ENCODE assay signal across 15 cellular contexts in genomic region chr6:41450581-41450980, GRCh38.
DNase-seq lines count a peak whose midpoint lies in the region; ATAC-seq, FAIRE-seq and TF ChIP-seq lines count a peak whose summit lies in the region.
"Had no signal": no experiment of that assay in that cellular context is flagged by ENCODE, and none has a peak within 500 bp of the region (broad histone marks: within the 10 kb centered on the region; RNA-seq: fewer than 3 reads in every experiment).

No MANE protein-coding gene starts in this region.

- TF ChIP-seq CTCF in cardiac muscle cell (IDR thresholded peaks at IDR 0.05; ENCODE audit: low read depth, low read length) = no peak
- TF ChIP-seq CTCF in ascending aorta (IDR thresholded peaks at IDR 0.05) = no peak
- no peak for TF ChIP-seq CTCF in kidney (IDR thresholded peaks at IDR 0.05; ENCODE audit: borderline replicate concordance, extremely low read depth, insufficient read depth)
- TF ChIP-seq CTCF in tibial nerve (IDR thresholded peaks at IDR 0.05) = no peak

- no peak for ATAC-seq in left cardiac atrium

- H3K27ac ChIP-seq in cardiac muscle cell (peak overlapping the region; percentile 90), ascending aorta (peak overlapping the region; percentile 45 to 70), kidney (ENCODE audit: low read depth in 2 of 2, low read length in 2 of 2) (no peak overlapping the region), skeletal muscle tissue (ENCODE audit: low read depth, low read length) (peak overlapping the region; percentile 93), tibial nerve (peak overlapping the region in 2 of 4 donors; percentile 69 to 75)
- H3K27ac ChIP-seq: 22Rv1 had no signal

- H3K9me3 ChIP-seq in cardiac muscle cell (ENCODE audit: low read depth) (no peaks in the 10 kb centered on the region), ascending aorta (no peaks in the 10 kb centered on the region), kidney (ENCODE audit: control insufficient read depth in 1 of 2, low read length in 2 of 2) (no peaks in the 10 kb centered on the region), skeletal muscle tissue (ENCODE audit: control insufficient read depth in 3 of 3, low read length in 3 of 3) (no peaks in the 10 kb centered on the region), tibial nerve (no peaks in the 10 kb centered on the region)

- no peaks in the 10 kb centered on the region for H3K27me3 ChIP-seq in cardiac muscle cell
- H3K27me3 ChIP-seq in ascending aorta = no peaks in the 10 kb centered on the region
- H3K27me3 ChIP-seq in skeletal muscle tissue (ENCODE audit: control insufficient read depth in 3 of 3, insufficient read depth in 3 of 3, low read length in 3 of 3) = peaks cover 0 to 4% (median 0%) of the 10 kb centered on the region in 3 donors
- H3K27me3 ChIP-seq in tibial nerve = no peaks in the 10 kb centered on the region

- no peak overlapping the region for H3K9ac ChIP-seq in kidney (ENCODE audit: low read length in 2 of 2)
- H3K9ac ChIP-seq in skeletal muscle tissue (ENCODE audit: low read depth in 1 of 3, low read length in 3 of 3) = peak overlapping the region in 2 of 3 donors; percentile 57 to 84

- H3K4me1 ChIP-seq in cardiac muscle cell (ENCODE audit: low read depth) = peaks cover 22% of the 10 kb centered on the region
- H3K4me1 ChIP-seq in ascending aorta = peaks cover 14 to 16% of the 10 kb centered on the region in 2 donors
- peaks cover 5% of the 10 kb centered on the region in 2 donors for H3K4me1 ChIP-seq in kidney (ENCODE audit: control insufficient read depth in 1 of 2, insufficient read depth in 1 of 2, low read depth in 1 of 2, low read length in 2 of 2)
- peaks cover 27 to 46% (median 34%) of the 10 kb centered on the region in 3 donors for H3K4me1 ChIP-seq in skeletal muscle tissue (ENCODE audit: control insufficient read depth in 3 of 3, insufficient read depth in 3 of 3, low read length in 3 of 3)
- H3K4me1 ChIP-seq in tibial nerve = peaks cover 0 to 32% (median 20%) of the 10 kb centered on the region in 4 donors

- WGBS in tibial nerve, 2 donors = 90 to 95% methylated on average over 13 of the region's 13 CpGs

- TF ChIP-seq POLR2A in tibial nerve (IDR thresholded peaks at IDR 0.05) = no peak

- TF ChIP-seq EP300 in tibial nerve (IDR thresholded peaks at IDR 0.05) = no peak

- no peak for FAIRE-seq in kidney (lab: Jason Lieb, UNC)
- FAIRE-seq: RCC 7860 had no signal

- no peak overlapping the region for H3K4me3 ChIP-seq in cardiac muscle cell
- H3K4me3 ChIP-seq in ascending aorta = no peak overlapping the region
- no peak overlapping the region for H3K4me3 ChIP-seq in kidney (ENCODE audit: low read length in 2 of 2)
- no peak overlapping the region for H3K4me3 ChIP-seq in skeletal muscle tissue (ENCODE audit: low read length in 3 of 3)
- H3K4me3 ChIP-seq in tibial nerve = no peak overlapping the region

- intact Hi-C loops in left cardiac atrium (cut with DNase I) (no loop called here), ascending aorta (cut with DNase I) (loop anchor here (2.0 kb wide), 1 partner anchor 24 kb away; no protein-coding TSS in a partner anchor), kidney (cut with DNase I) (no loop called here)

- no peak for DNase-seq in cardiac muscle cell (ENCODE audit: low read depth in 1 of 2, low spot score in 1 of 2)
- DNase-seq in left cardiac atrium = no peak
- no peak for DNase-seq in ascending aorta (ENCODE audit: low spot score in 2 of 2)
- peak; percentile 25 for DNase-seq in kidney
- no peak for DNase-seq in tibial nerve (ENCODE audit: low spot score in 2 of 2)
- DNase-seq in hepatic stellate cell (ENCODE audit: low spot score) = no peak
- no peak for DNase-seq in stimulated activated CD4-positive, alpha-beta T cell treated with anti-CD3 and anti-CD28 coated beads, Interleukin-12 subunit alpha, Interleukin-12 subunit beta, amount 100 ng/mL, for 4 hours
- DNase-seq: C1 segment of cervical spinal cord, H9, MM.1S, NCI-H1105 treated with DMSO at 0.1 percent for 48 hours, NCI-H187 had no signal

- no peaks in the 10 kb centered on the region for H3K36me3 ChIP-seq in cardiac muscle cell
- no peaks in the 10 kb centered on the region for H3K36me3 ChIP-seq in ascending aorta
- H3K36me3 ChIP-seq in kidney (ENCODE audit: control insufficient read depth in 1 of 2, insufficient read depth in 2 of 2, low read length in 2 of 2) = no peaks in the 10 kb centered on the region
- H3K36me3 ChIP-seq in skeletal muscle tissue (ENCODE audit: control insufficient read depth in 3 of 3, insufficient read depth in 3 of 3, low read length in 3 of 3) = no peaks in the 10 kb centered on the region
- no peaks in the 10 kb centered on the region for H3K36me3 ChIP-seq in tibial nerve

Comparison
In these comparisons a context has a peak if more than half of its experiments do, and no peak if none do; other contexts are left out.
1. H3K27ac ChIP-seq: peak in cardiac muscle cell (single experiment), ascending aorta (2 of 2) and skeletal muscle tissue (single experiment); none in kidney (0 of 2).
2. H3K9ac ChIP-seq: peak in skeletal muscle tissue (2 of 3); none in kidney (0 of 2).